Comparison of ENCODE assay signal across 18 cellular contexts in the genomic region with DNA sequence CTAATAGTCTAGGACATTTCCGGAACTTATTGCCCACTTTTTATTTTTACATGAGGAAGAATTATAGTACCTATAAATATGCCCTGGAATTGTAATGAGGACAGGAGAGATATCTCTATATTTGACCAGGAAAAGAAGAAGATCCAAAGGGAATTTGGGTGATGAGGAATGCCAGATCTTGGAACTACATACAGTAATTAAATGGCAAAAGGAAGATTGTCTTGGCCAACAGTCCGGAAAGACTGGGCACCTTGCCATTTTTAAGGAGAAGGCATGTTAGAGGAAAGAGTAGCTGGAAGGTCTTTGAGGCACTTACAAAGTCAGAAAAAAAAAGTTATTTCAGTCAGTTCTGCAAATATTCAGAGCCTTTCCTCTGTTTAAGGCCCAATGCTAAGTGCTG.
DNase-seq lines count a peak whose midpoint lies in the region; ATAC-seq and TF ChIP-seq lines count a peak whose summit lies in the region.
"Had no signal": no experiment of that assay in that cellular context is flagged by ENCODE, and none has a peak within 500 bp of the region (broad histone marks: within the 10 kb centered on the region; RNA-seq: fewer than 3 reads in every experiment).

No MANE protein-coding gene starts in this region.

- H3K4me1 ChIP-seq in GM23248 (ENCODE audit: insufficient read depth), result 0 out of 2 replicates have a peak, but pooled peaks cover 4% of the 10 kb centered on the region
- peaks cover 7 to 31% (median 20%) of the 10 kb centered on the region in 5 donors for H3K4me1 ChIP-seq in subcutaneous abdominal adipose tissue (ENCODE audit: control insufficient read depth in 5 of 5, insufficient read depth in 5 of 5, low read length in 5 of 5)

- no peaks in the 10 kb centered on the region for H3K36me3 ChIP-seq in GM23248 (ENCODE audit: low read depth)
- H3K36me3 ChIP-seq in subcutaneous abdominal adipose tissue (ENCODE audit: control insufficient read depth in 5 of 5, insufficient read depth in 5 of 5, low read length in 5 of 5), result no peaks in the 10 kb centered on the region
- H3K36me3 ChIP-seq: BLaER1 treated with 17β-estradiol and CSF1 and Interleukin-3, amounts not matched to agents 10 nM and 100 nM; cardiac muscle cell had no signal

- WGBS in GM23248 (ENCODE audit: low coverage in 1 of 2, low lambda C conversion rate in 2 of 2, missing lambda C conversion rate in 2 of 2), 2 experiments, result 70 to 72% methylated on average over 2 of the region's 2 CpGs

- no peak for TF ChIP-seq CTCF in astrocyte of the spinal cord (IDR thresholded peaks at IDR 0.05; ENCODE audit: low read depth, low read length)

- intact Hi-C loops in left ventricle myocardium superior (cut with micrococcal nuclease), result no loop called here

- no peak overlapping the region for H2AFZ ChIP-seq in GM23248

- H3K9ac ChIP-seq in GM23248, result no peak overlapping the region
- H3K9ac ChIP-seq in subcutaneous abdominal adipose tissue (ENCODE audit: low read length in 5 of 5), result no peak overlapping the region
- H3K9ac ChIP-seq: BLaER1 treated with 17β-estradiol and CSF1 and Interleukin-3, amounts not matched to agents 10 nM and 100 nM had no signal

- H3K27ac ChIP-seq in GM23248 (no peak overlapping the region), subcutaneous abdominal adipose tissue (ENCODE audit: low read depth, low read length) (peak overlapping the region; percentile 59)
- H3K27ac ChIP-seq: BLaER1 treated with 17β-estradiol and CSF1 and Interleukin-3, amounts not matched to agents 10 nM and 100 nM; cardiac muscle cell; HL-60 had no signal

- no peaks in the 10 kb centered on the region for H4K20me1 ChIP-seq in GM23248 (ENCODE audit: insufficient read depth)
- H4K20me1 ChIP-seq: BLaER1 treated with 17β-estradiol and CSF1 and Interleukin-3, amounts not matched to agents 10 nM and 100 nM had no signal

- H3F3A ChIP-seq in GM23248 (ENCODE audit: insufficient read depth), result no peaks in the 10 kb centered on the region

- DNase-seq in GM23248 (peak; percentile 15), astrocyte of the spinal cord (ENCODE audit: low read depth, low spot score) (peak; percentile 21), left ventricle myocardium superior (no peak), NCI-H128 (lab: John Stamatoyannopoulos, UW; ENCODE audit: unreplicated experiment) (no peak), GOT3 (lab: John Stamatoyannopoulos, UW) (no peak), NCI-H69 (lab: John Stamatoyannopoulos, UW) (no peak)
- DNase-seq: activated CD4-positive, CD25-positive, alpha-beta regulatory T cell treated with anti-CD3 and anti-CD28 coated beads, Interleukin-2, amount 50 U/mL, for 72 hours; activated naive CD4-positive, alpha-beta T cell treated with anti-CD3 and anti-CD28 coated beads, Interleukin-2, amount 10 ng/mL, durations not matched to agents 7 days and 5 days; effector memory CD8-positive, alpha-beta T cell; KBM-7; NCI-H1105 treated with DMSO at 0.1 percent for 48 hours; NCI-H2171 treated with DMSO at 0.1 percent for 48 hours; SIG-M5; stimulated activated naive CD4-positive, alpha-beta T cell treated with Interleukin-2 at 50 U/mL for 16 hours had no signal

- no peaks in the 10 kb centered on the region for H3K9me2 ChIP-seq in GM23248 (ENCODE audit: insufficient read depth)

- H3K9me3 ChIP-seq in GM23248 (ENCODE audit: low read depth) (no peaks in the 10 kb centered on the region), subcutaneous abdominal adipose tissue (ENCODE audit: control insufficient read depth in 5 of 5, low read length in 5 of 5) (no peaks in the 10 kb centered on the region)

- peak; percentile 23 for ATAC-seq in left ventricle myocardium superior
- ATAC-seq: effector memory CD8-positive, alpha-beta T cell had no signal

- H3K79me2 ChIP-seq in GM23248 (ENCODE audit: insufficient read depth), result no peaks in the 10 kb centered on the region

- peak overlapping the region; percentile 35 for H3K4me2 ChIP-seq in GM23248 (ENCODE audit: unreplicated experiment)

- no peaks in the 10 kb centered on the region for H3K27me3 ChIP-seq in GM23248 (replicated peaks; ENCODE audit: insufficient read depth)
- H3K27me3 ChIP-seq in subcutaneous abdominal adipose tissue (ENCODE audit: control insufficient read depth in 5 of 5, insufficient read depth in 4 of 5, low read length in 5 of 5), result no peaks in the 10 kb centered on the region
- H3K27me3 ChIP-seq: BLaER1 treated with 17β-estradiol and CSF1 and Interleukin-3, amounts not matched to agents 10 nM and 100 nM; cardiac muscle cell had no signal

- no peak overlapping the region for H3K4me3 ChIP-seq in GM23248
- no peak overlapping the region for H3K4me3 ChIP-seq in astrocyte of the spinal cord (ENCODE audit: low read depth, low read length)
- H3K4me3 ChIP-seq in subcutaneous abdominal adipose tissue (ENCODE audit: low read depth in 1 of 5, low read length in 5 of 5), result no peak overlapping the region
- H3K4me3 ChIP-seq: BLaER1 treated with 17β-estradiol and CSF1 and Interleukin-3, amounts not matched to agents 10 nM and 100 nM; cardiac muscle cell had no signal

- in situ Hi-C loops in GM23248 (cut with MboI) (no loop called here), astrocyte of the spinal cord (cut with HindIII; ENCODE audit: low sequenced_read_pairs) (no loop called here)

Comparison
In these comparisons a context has a peak if more than half of its experiments do, and no peak if none do; other contexts are left out.
1. DNase-seq: peak in GM23248 (single experiment) and astrocyte of the spinal cord (single experiment); none in left ventricle myocardium superior (single experiment), NCI-H128 (single experiment), GOT3 (single experiment) and NCI-H69 (single experiment).